ENCODE assay signal across 1 cellular context in genomic region chr7:8322667-8323066, GRCh38.
TF ChIP-seq lines count a peak whose summit lies in the region.

No MANE protein-coding gene starts in this region.

TF ChIP-seq in K562, 482 proteins besides CTCF, POLR2A, EP300 and RAD21 (continued from another document and continues in another):
- TF ChIP-seq, protein P1, sequence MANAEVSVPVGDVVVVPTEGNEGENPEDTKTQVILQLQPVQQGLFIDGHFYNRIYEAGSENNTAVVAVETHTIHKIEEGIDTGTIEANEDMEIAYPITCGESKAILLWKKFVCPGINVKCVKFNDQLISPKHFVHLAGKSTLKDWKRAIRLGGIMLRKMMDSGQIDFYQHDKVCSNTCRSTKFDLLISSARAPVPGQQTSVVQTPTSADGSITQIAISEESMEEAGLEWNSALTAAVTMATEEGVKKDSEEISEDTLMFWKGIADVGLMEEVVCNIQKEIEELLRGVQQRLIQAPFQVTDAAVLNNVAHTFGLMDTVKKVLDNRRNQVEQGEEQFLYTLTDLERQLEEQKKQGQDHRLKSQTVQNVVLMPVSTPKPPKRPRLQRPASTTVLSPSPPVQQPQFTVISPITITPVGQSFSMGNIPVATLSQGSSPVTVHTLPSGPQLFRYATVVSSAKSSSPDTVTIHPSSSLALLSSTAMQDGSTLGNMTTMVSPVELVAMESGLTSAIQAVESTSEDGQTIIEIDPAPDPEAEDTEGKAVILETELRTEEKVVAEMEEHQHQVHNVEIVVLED (CRISPR knock-in tag; IDR thresholded peaks at IDR 0.05), result peak; percentile 60; the same call in 1 of the 2 replicates
- TF ChIP-seq ZNF766 (CRISPR knock-in tag; conservative IDR thresholded peaks at IDR 0.05), result peak; percentile 94
- no peak for TF ChIP-seq CHD2 (IDR thresholded peaks at IDR 0.05; ENCODE audit: low read depth, low read length)
- no peak for TF ChIP-seq PPARD (CRISPR knock-in tag; IDR thresholded peaks at IDR 0.05)
- TF ChIP-seq ZNF282 (CRISPR knock-in tag; IDR thresholded peaks at IDR 0.05), result no peak
- 0 out of 2 replicates have a peak, but pooled peaks have one; percentile 32 for TF ChIP-seq ZNF175 (CRISPR knock-in tag; IDR thresholded peaks at IDR 0.05; ENCODE audit: low read depth)
- peak; percentile 91 for TF ChIP-seq SMAD3 (CRISPR knock-in tag; conservative IDR thresholded peaks at IDR 0.05)
- TF ChIP-seq CCNT2 (IDR thresholded peaks at IDR 0.05; ENCODE audit: borderline replicate concordance, extremely low read depth, insufficient read length, low read depth, low read length), result no peak
- peak; percentile 85 for TF ChIP-seq TCFL5 (CRISPR knock-in tag; conservative IDR thresholded peaks at IDR 0.05)
- TF ChIP-seq PTRF (tag; IDR thresholded peaks at IDR 0.05), result 0 out of 2 replicates have a peak, but pooled peaks have one; percentile 54
- TF ChIP-seq MECOM (CRISPR knock-in tag; IDR thresholded peaks at IDR 0.05), result peak; percentile 40; the same call in 1 of the 2 replicates
- peak; percentile 66; the same call in 1 of the 2 replicates for TF ChIP-seq GTF2A2 (tag; IDR thresholded peaks at IDR 0.05)
- TF ChIP-seq, protein P2, sequence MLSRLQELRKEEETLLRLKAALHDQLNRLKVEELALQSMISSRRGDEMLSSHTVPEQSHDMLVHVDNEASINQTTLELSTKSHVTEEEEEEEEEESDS (CRISPR knock-in tag; IDR thresholded peaks at IDR 0.05), result no peak
- no peak for TF ChIP-seq ASH1L (IDR thresholded peaks at IDR 0.05; ENCODE audit: borderline replicate concordance, low read depth, partially characterized antibody)
- TF ChIP-seq IFI16 (CRISPR knock-in tag; IDR thresholded peaks at IDR 0.05), result no peak
- TF ChIP-seq HIVEP1 (CRISPR knock-in tag; IDR thresholded peaks at IDR 0.05), result peak; percentile 68; the same call in 1 of the 2 replicates
- TF ChIP-seq CREB3 (tag; conservative IDR thresholded peaks at IDR 0.05; ENCODE audit: low read depth), result peak; percentile 77; the same call in 1 of the 2 replicates
- TF ChIP-seq, protein P3, sequence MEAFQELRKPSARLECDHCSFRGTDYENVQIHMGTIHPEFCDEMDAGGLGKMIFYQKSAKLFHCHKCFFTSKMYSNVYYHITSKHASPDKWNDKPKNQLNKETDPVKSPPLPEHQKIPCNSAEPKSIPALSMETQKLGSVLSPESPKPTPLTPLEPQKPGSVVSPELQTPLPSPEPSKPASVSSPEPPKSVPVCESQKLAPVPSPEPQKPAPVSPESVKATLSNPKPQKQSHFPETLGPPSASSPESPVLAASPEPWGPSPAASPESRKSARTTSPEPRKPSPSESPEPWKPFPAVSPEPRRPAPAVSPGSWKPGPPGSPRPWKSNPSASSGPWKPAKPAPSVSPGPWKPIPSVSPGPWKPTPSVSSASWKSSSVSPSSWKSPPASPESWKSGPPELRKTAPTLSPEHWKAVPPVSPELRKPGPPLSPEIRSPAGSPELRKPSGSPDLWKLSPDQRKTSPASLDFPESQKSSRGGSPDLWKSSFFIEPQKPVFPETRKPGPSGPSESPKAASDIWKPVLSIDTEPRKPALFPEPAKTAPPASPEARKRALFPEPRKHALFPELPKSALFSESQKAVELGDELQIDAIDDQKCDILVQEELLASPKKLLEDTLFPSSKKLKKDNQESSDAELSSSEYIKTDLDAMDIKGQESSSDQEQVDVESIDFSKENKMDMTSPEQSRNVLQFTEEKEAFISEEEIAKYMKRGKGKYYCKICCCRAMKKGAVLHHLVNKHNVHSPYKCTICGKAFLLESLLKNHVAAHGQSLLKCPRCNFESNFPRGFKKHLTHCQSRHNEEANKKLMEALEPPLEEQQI (IDR thresholded peaks at IDR 0.05), result no peak
- TF ChIP-seq ZNF41 (CRISPR knock-in tag; conservative IDR thresholded peaks at IDR 0.05), result peak; percentile 83
- peak; percentile 44; the same call in 1 of the 2 replicates for TF ChIP-seq ZNF354B (CRISPR knock-in tag; IDR thresholded peaks at IDR 0.05)
- no peak for TF ChIP-seq HDAC3 (IDR thresholded peaks at IDR 0.05; ENCODE audit: borderline replicate concordance, partially characterized antibody)
- TF ChIP-seq REST (CRISPR knock-in tag; IDR thresholded peaks at IDR 0.05; ENCODE audit: low read depth), result no peak
- peak; percentile 87 for TF ChIP-seq PTTG1 (tag; IDR thresholded peaks at IDR 0.05; ENCODE audit: low read depth)
- TF ChIP-seq ZNF583 (CRISPR knock-in tag; IDR thresholded peaks at IDR 0.05), result peak; percentile 90; the same call in 1 of the 2 replicates
- TF ChIP-seq CXXC5 (CRISPR knock-in tag; IDR thresholded peaks at IDR 0.05), result peak; percentile 44
- TF ChIP-seq, protein P4, sequence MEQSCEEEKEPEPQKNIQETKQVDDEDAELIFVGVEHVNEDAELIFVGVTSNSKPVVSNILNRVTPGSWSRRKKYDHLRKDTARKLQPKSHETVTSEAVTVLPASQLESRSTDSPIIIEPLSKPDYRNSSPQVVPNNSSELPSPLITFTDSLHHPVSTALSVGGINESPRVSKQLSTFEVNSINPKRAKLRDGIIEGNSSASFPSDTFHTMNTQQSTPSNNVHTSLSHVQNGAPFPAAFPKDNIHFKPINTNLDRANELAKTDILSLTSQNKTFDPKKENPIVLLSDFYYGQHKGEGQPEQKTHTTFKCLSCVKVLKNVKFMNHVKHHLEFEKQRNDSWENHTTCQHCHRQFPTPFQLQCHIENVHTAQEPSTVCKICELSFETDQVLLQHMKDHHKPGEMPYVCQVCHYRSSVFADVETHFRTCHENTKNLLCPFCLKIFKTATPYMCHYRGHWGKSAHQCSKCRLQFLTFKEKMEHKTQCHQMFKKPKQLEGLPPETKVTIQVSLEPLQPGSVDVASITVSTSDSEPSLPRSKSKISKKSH (CRISPR knock-in tag; IDR thresholded peaks at IDR 0.05), result no peak
- TF ChIP-seq ZNF778 (CRISPR knock-in tag; IDR thresholded peaks at IDR 0.05), result no peak
- TF ChIP-seq ELF2 (CRISPR knock-in tag; IDR thresholded peaks at IDR 0.05), result no peak
- peak; percentile 59; the same call in 1 of the 2 replicates for TF ChIP-seq MEF2D (tag; conservative IDR thresholded peaks at IDR 0.05; ENCODE audit: low read depth)
- no peak for TF ChIP-seq PHF8 (IDR thresholded peaks at IDR 0.05; ENCODE audit: borderline replicate concordance, low read length)
- TF ChIP-seq PYGO2 (tag; IDR thresholded peaks at IDR 0.05), result 0 out of 2 replicates have a peak, but pooled peaks have one; percentile 58
- TF ChIP-seq, protein P5, sequence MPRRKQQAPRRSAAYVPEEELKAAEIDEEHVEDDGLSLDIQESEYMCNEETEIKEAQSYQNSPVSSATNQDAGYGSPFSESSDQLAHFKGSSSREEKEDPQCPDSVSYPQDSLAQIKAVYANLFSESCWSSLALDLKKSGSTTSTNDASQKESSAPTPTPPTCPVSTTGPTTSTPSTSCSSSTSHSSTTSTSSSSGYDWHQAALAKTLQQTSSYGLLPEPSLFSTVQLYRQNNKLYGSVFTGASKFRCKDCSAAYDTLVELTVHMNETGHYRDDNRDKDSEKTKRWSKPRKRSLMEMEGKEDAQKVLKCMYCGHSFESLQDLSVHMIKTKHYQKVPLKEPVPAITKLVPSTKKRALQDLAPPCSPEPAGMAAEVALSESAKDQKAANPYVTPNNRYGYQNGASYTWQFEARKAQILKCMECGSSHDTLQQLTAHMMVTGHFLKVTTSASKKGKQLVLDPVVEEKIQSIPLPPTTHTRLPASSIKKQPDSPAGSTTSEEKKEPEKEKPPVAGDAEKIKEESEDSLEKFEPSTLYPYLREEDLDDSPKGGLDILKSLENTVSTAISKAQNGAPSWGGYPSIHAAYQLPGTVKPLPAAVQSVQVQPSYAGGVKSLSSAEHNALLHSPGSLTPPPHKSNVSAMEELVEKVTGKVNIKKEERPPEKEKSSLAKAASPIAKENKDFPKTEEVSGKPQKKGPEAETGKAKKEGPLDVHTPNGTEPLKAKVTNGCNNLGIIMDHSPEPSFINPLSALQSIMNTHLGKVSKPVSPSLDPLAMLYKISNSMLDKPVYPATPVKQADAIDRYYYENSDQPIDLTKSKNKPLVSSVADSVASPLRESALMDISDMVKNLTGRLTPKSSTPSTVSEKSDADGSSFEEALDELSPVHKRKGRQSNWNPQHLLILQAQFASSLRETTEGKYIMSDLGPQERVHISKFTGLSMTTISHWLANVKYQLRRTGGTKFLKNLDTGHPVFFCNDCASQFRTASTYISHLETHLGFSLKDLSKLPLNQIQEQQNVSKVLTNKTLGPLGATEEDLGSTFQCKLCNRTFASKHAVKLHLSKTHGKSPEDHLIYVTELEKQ (CRISPR knock-in tag; IDR thresholded peaks at IDR 0.05), result peak; percentile 14; the same call in 1 of the 2 replicates
- TF ChIP-seq, protein P6, sequence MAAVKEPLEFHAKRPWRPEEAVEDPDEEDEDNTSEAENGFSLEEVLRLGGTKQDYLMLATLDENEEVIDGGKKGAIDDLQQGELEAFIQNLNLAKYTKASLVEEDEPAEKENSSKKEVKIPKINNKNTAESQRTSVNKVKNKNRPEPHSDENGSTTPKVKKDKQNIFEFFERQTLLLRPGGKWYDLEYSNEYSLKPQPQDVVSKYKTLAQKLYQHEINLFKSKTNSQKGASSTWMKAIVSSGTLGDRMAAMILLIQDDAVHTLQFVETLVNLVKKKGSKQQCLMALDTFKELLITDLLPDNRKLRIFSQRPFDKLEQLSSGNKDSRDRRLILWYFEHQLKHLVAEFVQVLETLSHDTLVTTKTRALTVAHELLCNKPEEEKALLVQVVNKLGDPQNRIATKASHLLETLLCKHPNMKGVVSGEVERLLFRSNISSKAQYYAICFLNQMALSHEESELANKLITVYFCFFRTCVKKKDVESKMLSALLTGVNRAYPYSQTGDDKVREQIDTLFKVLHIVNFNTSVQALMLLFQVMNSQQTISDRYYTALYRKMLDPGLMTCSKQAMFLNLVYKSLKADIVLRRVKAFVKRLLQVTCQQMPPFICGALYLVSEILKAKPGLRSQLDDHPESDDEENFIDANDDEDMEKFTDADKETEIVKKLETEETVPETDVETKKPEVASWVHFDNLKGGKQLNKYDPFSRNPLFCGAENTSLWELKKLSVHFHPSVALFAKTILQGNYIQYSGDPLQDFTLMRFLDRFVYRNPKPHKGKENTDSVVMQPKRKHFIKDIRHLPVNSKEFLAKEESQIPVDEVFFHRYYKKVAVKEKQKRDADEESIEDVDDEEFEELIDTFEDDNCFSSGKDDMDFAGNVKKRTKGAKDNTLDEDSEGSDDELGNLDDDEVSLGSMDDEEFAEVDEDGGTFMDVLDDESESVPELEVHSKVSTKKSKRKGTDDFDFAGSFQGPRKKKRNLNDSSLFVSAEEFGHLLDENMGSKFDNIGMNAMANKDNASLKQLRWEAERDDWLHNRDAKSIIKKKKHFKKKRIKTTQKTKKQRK (IDR thresholded peaks at IDR 0.05; ENCODE audit: borderline replicate concordance, low read depth, low read length), result no peak
- TF ChIP-seq ZNF592 (IDR thresholded peaks at IDR 0.05), result peak; percentile 88
- no peak for TF ChIP-seq MCM3 (IDR thresholded peaks at IDR 0.05)
- TF ChIP-seq NEUROD1 (IDR thresholded peaks at IDR 0.05; ENCODE audit: borderline replicate concordance, low read depth, low read length, partially characterized antibody), result no peak
